Comparison of ENCODE assay signal across 1 cellular context in the genomic region with DNA sequence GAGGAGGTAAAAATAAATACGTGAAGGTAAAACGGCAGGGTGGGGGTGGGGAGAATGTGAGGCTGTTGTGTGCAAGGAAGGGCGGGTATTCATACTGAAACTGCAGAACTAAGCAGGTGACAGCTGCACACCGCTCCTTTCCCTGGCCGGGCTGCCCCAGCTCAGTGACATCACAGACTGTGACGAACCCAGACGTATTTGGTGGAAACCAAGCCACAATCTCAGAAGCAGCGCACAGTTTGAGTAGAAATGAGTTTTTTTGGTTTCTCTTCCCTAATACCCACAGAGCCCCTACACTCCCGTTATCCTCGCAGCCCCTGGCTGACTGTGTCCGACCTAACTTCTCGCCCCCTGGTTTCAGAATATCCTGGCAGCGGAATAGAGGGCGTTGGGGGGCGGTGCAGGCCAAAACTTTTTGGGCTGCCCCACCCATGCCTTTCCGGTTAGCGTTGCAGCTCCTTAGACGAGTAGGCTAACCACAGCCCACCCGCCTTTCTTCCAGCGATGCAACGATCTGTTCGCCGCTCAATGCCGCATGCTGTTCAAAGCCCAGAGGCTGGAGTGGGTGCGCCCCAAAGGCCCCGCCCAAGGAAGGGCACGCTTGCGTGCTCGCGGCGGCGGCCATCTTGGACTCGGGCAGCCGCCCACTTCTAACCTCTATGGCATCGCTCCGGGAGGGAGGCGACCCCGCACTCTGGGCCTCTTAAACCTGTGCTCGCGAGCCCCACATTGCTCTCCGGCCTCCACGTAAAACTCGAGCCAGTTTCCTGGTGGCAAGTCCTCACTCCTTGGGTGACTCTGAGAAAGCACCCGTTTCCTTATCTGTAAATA.
TF ChIP-seq lines count a peak whose summit lies in the region.

No MANE protein-coding gene starts in this region.

TF ChIP-seq in HepG2, 621 proteins besides CTCF, POLR2A, EP300 and RAD21 (continued from another document and continues in another):
- TF ChIP-seq, protein P1, sequence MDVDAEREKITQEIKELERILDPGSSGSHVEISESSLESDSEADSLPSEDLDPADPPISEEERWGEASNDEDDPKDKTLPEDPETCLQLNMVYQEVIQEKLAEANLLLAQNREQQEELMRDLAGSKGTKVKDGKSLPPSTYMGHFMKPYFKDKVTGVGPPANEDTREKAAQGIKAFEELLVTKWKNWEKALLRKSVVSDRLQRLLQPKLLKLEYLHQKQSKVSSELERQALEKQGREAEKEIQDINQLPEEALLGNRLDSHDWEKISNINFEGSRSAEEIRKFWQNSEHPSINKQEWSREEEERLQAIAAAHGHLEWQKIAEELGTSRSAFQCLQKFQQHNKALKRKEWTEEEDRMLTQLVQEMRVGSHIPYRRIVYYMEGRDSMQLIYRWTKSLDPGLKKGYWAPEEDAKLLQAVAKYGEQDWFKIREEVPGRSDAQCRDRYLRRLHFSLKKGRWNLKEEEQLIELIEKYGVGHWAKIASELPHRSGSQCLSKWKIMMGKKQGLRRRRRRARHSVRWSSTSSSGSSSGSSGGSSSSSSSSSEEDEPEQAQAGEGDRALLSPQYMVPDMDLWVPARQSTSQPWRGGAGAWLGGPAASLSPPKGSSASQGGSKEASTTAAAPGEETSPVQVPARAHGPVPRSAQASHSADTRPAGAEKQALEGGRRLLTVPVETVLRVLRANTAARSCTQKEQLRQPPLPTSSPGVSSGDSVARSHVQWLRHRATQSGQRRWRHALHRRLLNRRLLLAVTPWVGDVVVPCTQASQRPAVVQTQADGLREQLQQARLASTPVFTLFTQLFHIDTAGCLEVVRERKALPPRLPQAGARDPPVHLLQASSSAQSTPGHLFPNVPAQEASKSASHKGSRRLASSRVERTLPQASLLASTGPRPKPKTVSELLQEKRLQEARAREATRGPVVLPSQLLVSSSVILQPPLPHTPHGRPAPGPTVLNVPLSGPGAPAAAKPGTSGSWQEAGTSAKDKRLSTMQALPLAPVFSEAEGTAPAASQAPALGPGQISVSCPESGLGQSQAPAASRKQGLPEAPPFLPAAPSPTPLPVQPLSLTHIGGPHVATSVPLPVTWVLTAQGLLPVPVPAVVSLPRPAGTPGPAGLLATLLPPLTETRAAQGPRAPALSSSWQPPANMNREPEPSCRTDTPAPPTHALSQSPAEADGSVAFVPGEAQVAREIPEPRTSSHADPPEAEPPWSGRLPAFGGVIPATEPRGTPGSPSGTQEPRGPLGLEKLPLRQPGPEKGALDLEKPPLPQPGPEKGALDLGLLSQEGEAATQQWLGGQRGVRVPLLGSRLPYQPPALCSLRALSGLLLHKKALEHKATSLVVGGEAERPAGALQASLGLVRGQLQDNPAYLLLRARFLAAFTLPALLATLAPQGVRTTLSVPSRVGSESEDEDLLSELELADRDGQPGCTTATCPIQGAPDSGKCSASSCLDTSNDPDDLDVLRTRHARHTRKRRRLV (CRISPR knock-in tag; IDR thresholded peaks at IDR 0.05), result no peak
- TF ChIP-seq HOXD1 (CRISPR knock-in tag; IDR thresholded peaks at IDR 0.05) (no peak), ZC3H13 (CRISPR knock-in tag; IDR thresholded peaks at IDR 0.05) (no peak), PHB2 (IDR thresholded peaks at IDR 0.05; ENCODE audit: partially characterized antibody) (no peak), BRD4 (CRISPR knock-in tag; IDR thresholded peaks at IDR 0.05) (no peak), ATM (IDR thresholded peaks at IDR 0.05; ENCODE audit: borderline replicate concordance) (no peak), IRX3 (CRISPR knock-in tag; IDR thresholded peaks at IDR 0.05; ENCODE audit: borderline replicate concordance, low read depth) (no peak), FOXC1 (CRISPR knock-in tag; IDR thresholded peaks at IDR 0.05; ENCODE audit: borderline replicate concordance) (peak; percentile 78; the same call in 1 of the 2 replicates), DMAP1 (CRISPR knock-in tag; IDR thresholded peaks at IDR 0.05) (peak; percentile 78), SNAPC2 (CRISPR knock-in tag; IDR thresholded peaks at IDR 0.05) (peak; percentile 18; the same call in 1 of the 2 replicates), MIER2 (CRISPR knock-in tag; IDR thresholded peaks at IDR 0.05) (peak; percentile 34; the same call in 1 of the 2 replicates), ELF4 (CRISPR knock-in tag; IDR thresholded peaks at IDR 0.05; ENCODE audit: borderline replicate concordance) (no peak), PHF5A (CRISPR knock-in tag; IDR thresholded peaks at IDR 0.05; ENCODE audit: low read depth, unreplicated experiment) (no peak), ZNF772 (CRISPR knock-in tag; IDR thresholded peaks at IDR 0.05) (no peak), NCOA5 (CRISPR knock-in tag; IDR thresholded peaks at IDR 0.05) (no peak), SNAI1 (CRISPR knock-in tag; IDR thresholded peaks at IDR 0.05; ENCODE audit: borderline replicate concordance) (0 out of 2 replicates have a peak, but pooled peaks have one; percentile 19), ZMYM3 (CRISPR knock-in tag; IDR thresholded peaks at IDR 0.05) (peak; percentile 61), SYNCRIP (IDR thresholded peaks at IDR 0.05; ENCODE audit: insufficient read depth, low read depth, low read length) (no peak), JDP2 (CRISPR knock-in tag; IDR thresholded peaks at IDR 0.05; ENCODE audit: borderline replicate concordance) (no peak), ZMYM4 (CRISPR knock-in tag; IDR thresholded peaks at IDR 0.05) (peak; percentile 54; the same call in 1 of the 2 replicates)
- TF ChIP-seq, protein P2, sequence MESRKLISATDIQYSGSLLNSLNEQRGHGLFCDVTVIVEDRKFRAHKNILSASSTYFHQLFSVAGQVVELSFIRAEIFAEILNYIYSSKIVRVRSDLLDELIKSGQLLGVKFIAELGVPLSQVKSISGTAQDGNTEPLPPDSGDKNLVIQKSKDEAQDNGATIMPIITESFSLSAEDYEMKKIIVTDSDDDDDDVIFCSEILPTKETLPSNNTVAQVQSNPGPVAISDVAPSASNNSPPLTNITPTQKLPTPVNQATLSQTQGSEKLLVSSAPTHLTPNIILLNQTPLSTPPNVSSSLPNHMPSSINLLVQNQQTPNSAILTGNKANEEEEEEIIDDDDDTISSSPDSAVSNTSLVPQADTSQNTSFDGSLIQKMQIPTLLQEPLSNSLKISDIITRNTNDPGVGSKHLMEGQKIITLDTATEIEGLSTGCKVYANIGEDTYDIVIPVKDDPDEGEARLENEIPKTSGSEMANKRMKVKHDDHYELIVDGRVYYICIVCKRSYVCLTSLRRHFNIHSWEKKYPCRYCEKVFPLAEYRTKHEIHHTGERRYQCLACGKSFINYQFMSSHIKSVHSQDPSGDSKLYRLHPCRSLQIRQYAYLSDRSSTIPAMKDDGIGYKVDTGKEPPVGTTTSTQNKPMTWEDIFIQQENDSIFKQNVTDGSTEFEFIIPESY (CRISPR knock-in tag; IDR thresholded peaks at IDR 0.05), result no peak
- TF ChIP-seq, protein P3, sequence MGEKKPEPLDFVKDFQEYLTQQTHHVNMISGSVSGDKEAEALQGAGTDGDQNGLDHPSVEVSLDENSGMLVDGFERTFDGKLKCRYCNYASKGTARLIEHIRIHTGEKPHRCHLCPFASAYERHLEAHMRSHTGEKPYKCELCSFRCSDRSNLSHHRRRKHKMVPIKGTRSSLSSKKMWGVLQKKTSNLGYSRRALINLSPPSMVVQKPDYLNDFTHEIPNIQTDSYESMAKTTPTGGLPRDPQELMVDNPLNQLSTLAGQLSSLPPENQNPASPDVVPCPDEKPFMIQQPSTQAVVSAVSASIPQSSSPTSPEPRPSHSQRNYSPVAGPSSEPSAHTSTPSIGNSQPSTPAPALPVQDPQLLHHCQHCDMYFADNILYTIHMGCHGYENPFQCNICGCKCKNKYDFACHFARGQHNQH (CRISPR knock-in tag; IDR thresholded peaks at IDR 0.05), result peak; percentile 82; the same call in 1 of the 2 replicates
- TF ChIP-seq, protein P4, sequence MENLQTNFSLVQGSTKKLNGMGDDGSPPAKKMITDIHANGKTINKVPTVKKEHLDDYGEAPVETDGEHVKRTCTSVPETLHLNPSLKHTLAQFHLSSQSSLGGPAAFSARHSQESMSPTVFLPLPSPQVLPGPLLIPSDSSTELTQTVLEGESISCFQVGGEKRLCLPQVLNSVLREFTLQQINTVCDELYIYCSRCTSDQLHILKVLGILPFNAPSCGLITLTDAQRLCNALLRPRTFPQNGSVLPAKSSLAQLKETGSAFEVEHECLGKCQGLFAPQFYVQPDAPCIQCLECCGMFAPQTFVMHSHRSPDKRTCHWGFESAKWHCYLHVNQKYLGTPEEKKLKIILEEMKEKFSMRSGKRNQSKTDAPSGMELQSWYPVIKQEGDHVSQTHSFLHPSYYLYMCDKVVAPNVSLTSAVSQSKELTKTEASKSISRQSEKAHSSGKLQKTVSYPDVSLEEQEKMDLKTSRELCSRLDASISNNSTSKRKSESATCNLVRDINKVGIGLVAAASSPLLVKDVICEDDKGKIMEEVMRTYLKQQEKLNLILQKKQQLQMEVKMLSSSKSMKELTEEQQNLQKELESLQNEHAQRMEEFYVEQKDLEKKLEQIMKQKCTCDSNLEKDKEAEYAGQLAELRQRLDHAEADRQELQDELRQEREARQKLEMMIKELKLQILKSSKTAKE (CRISPR knock-in tag; IDR thresholded peaks at IDR 0.05; ENCODE audit: borderline replicate concordance), result no peak
- TF ChIP-seq, protein P5, sequence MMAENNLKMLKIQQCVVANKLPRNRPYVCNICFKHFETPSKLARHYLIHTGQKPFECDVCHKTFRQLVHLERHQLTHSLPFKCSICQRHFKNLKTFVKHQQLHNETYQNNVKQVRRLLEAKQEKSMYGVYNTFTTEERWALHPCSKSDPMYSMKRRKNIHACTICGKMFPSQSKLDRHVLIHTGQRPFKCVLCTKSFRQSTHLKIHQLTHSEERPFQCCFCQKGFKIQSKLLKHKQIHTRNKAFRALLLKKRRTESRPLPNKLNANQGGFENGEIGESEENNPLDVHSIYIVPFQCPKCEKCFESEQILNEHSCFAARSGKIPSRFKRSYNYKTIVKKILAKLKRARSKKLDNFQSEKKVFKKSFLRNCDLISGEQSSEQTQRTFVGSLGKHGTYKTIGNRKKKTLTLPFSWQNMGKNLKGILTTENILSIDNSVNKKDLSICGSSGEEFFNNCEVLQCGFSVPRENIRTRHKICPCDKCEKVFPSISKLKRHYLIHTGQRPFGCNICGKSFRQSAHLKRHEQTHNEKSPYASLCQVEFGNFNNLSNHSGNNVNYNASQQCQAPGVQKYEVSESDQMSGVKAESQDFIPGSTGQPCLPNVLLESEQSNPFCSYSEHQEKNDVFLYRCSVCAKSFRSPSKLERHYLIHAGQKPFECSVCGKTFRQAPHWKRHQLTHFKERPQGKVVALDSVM (CRISPR knock-in tag; IDR thresholded peaks at IDR 0.05), result no peak
- TF ChIP-seq, protein P6, sequence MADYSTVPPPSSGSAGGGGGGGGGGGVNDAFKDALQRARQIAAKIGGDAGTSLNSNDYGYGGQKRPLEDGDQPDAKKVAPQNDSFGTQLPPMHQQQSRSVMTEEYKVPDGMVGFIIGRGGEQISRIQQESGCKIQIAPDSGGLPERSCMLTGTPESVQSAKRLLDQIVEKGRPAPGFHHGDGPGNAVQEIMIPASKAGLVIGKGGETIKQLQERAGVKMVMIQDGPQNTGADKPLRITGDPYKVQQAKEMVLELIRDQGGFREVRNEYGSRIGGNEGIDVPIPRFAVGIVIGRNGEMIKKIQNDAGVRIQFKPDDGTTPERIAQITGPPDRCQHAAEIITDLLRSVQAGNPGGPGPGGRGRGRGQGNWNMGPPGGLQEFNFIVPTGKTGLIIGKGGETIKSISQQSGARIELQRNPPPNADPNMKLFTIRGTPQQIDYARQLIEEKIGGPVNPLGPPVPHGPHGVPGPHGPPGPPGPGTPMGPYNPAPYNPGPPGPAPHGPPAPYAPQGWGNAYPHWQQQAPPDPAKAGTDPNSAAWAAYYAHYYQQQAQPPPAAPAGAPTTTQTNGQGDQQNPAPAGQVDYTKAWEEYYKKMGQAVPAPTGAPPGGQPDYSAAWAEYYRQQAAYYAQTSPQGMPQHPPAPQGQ (CRISPR knock-in tag; IDR thresholded peaks at IDR 0.05; ENCODE audit: borderline replicate concordance), result no peak
- TF ChIP-seq, protein P7, sequence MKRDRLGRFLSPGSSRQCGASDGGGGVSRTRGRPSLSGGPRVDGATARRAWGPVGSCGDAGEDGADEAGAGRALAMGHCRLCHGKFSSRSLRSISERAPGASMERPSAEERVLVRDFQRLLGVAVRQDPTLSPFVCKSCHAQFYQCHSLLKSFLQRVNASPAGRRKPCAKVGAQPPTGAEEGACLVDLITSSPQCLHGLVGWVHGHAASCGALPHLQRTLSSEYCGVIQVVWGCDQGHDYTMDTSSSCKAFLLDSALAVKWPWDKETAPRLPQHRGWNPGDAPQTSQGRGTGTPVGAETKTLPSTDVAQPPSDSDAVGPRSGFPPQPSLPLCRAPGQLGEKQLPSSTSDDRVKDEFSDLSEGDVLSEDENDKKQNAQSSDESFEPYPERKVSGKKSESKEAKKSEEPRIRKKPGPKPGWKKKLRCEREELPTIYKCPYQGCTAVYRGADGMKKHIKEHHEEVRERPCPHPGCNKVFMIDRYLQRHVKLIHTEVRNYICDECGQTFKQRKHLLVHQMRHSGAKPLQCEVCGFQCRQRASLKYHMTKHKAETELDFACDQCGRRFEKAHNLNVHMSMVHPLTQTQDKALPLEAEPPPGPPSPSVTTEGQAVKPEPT (CRISPR knock-in tag; IDR thresholded peaks at IDR 0.05; ENCODE audit: low read depth), result no peak
